In the genomic region with DNA sequence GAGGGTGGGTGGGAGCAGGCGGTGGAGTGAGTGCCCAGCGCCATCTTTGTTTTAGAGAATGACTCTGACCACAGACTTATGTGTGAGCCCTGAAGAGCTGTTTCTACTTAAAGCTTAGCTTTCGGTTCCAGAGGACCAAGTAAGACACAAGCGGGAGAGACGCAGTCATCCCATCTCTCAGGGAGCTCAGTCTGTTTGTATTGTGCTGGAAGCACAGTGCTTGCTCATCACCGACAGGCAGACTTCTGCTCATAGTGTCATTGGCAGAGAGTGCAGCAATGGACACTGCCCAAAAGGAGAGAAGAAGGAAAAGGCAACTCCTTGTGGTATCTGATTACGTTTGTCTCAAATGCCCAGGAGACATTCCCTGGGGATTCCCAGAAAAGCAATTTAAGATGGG, we compare ENCODE assay signal across 23 cellular contexts.
DNase-seq lines count a peak whose midpoint lies in the region; ATAC-seq and TF ChIP-seq lines count a peak whose summit lies in the region.
"Had no signal": no experiment of that assay in that cellular context is flagged by ENCODE, and none has a peak within 500 bp of the region (broad histone marks: within the 10 kb centered on the region; RNA-seq: fewer than 3 reads in every experiment).

No MANE protein-coding gene starts in this region.

- 66% methylated on average over 7 of the region's 7 CpGs for WGBS in smooth muscle cell (ENCODE audit: low lambda C conversion rate)

- H3K27ac ChIP-seq in CD4-positive, alpha-beta T cell (ENCODE audit: low read depth, low read length) = no peak overlapping the region
- H3K27ac ChIP-seq in PC-3 (ENCODE audit: low read length) = peak overlapping the region; percentile 99
- H3K27ac ChIP-seq in smooth muscle cell (ENCODE audit: low read depth) = peak overlapping the region; percentile 93
- H3K27ac ChIP-seq in OCI-LY7 (ENCODE audit: low read depth, low read length, poor library complexity, severe bottlenecking) = no peak overlapping the region
- H3K27ac ChIP-seq: C4-2B had no signal

- H3K4me2 ChIP-seq in PC-3 (ENCODE audit: low read length) (no peak overlapping the region), smooth muscle cell (peak overlapping the region; percentile 11), OCI-LY7 (ENCODE audit: low read length) (no peak overlapping the region)

- no peak for TF ChIP-seq CTCF in CD4-positive, alpha-beta T cell (IDR thresholded peaks at IDR 0.05)
- TF ChIP-seq CTCF in PC-3 (conservative IDR thresholded peaks at IDR 0.05; ENCODE audit: low read depth, low read length) = no peak
- TF ChIP-seq CTCF in foreskin fibroblast (IDR thresholded peaks at IDR 0.05; ENCODE audit: low read depth, low read length) = no peak
- no peak for TF ChIP-seq CTCF in smooth muscle cell (IDR thresholded peaks at IDR 0.05; ENCODE audit: borderline replicate concordance, insufficient read depth, poor library complexity, severe bottlenecking)
- TF ChIP-seq CTCF in OCI-LY7 (conservative IDR thresholded peaks at IDR 0.05; ENCODE audit: low read length) = no peak

- peaks cover 37% of the 10 kb centered on the region for H3K4me1 Mint-ChIP-seq in CD4-positive, alpha-beta T cell (ENCODE audit: low read depth)
- H3K4me1 Mint-ChIP-seq in activated CD4-positive, alpha-beta memory T cell treated with anti-CD3 and anti-CD28 coated beads for 36 hours (ENCODE audit: low read depth) = peaks cover 23% of the 10 kb centered on the region
- H3K4me1 Mint-ChIP-seq in naive thymus-derived CD8-positive, alpha-beta T cell = peaks cover 7 to 26% (median 17%) of the 10 kb centered on the region in 4 donors
- H3K4me1 Mint-ChIP-seq: activated B cell treated with CpG ODN at 0.5 μM for 24 hours; stimulated activated naive B cell treated with anti-CD40 and anti-IgM and Interleukin-4, amounts not matched to agents 10 μg/mL and 1 μg/mL and 100 μg/mL, for 72 hours had no signal

- H2AFZ ChIP-seq in PC-3 (ENCODE audit: low read length) = no peak overlapping the region
- H2AFZ ChIP-seq in smooth muscle cell (ENCODE audit: low read depth) = no peak overlapping the region
- H2AFZ ChIP-seq in OCI-LY7 (ENCODE audit: low read length) = no peak overlapping the region

- H3F3A ChIP-seq in PC-3 (ENCODE audit: low read length, unreplicated experiment) = peaks cover 8% of the 10 kb centered on the region
- peaks cover 16% of the 10 kb centered on the region for H3F3A ChIP-seq in smooth muscle cell (ENCODE audit: low read depth)

- H3K4me3 ChIP-seq in PC-3 (ENCODE audit: low read length) = no peak overlapping the region
- H3K4me3 ChIP-seq in foreskin fibroblast (ENCODE audit: low read depth in 1 of 2, low read length in 2 of 2) = no peak overlapping the region
- H3K4me3 ChIP-seq in smooth muscle cell = no peak overlapping the region
- no peak overlapping the region for H3K4me3 ChIP-seq in OCI-LY7 (ENCODE audit: low read depth, low read length, poor library complexity, severe bottlenecking)

- CTCF ChIA-PET in CD4-positive, alpha-beta T cell (lab: Charles Lee) = no interaction called here
- CTCF ChIA-PET in PC-3 (lab: Charles Lee) (no interaction called here), OCI-LY7 (lab: Charles Lee; ENCODE audit: unreplicated experiment) (no interaction called here)
- CTCF ChIA-PET in activated CD4-positive, alpha-beta memory T cell treated with anti-CD3 and anti-CD28 coated beads for 36 hours (lab: Charles Lee) = interaction anchor here (1.3 kb wide), 1 partner anchor 104 kb away, joined by 4 read pairs; no protein-coding TSS in a partner anchor

- DNase-seq in CD4-positive, alpha-beta T cell = no peak
- DNase-seq in PC-3 = no peak
- peak; percentile 66 to 72 for DNase-seq in foreskin fibroblast
- DNase-seq in smooth muscle cell (lab: John Stamatoyannopoulos, UW; ENCODE audit: unreplicated experiment) = no peak
- no peak for DNase-seq in activated CD4-positive, alpha-beta memory T cell treated with anti-CD3 and anti-CD28 coated beads for 36 hours
- no peak for DNase-seq in OCI-LY7 (ENCODE audit: low spot score)
- no peak for DNase-seq in naive thymus-derived CD8-positive, alpha-beta T cell
- no peak for DNase-seq in NAMALWA (ENCODE audit: low spot score)
- DNase-seq: activated B cell treated with CpG ODN at 0.5 μM for 24 hours; activated CD4-positive, alpha-beta T cell treated with anti-CD3 and anti-CD28 coated beads, Interleukin-2, amount 50 U/mL, for 4 hours; activated CD8-positive, alpha-beta memory T cell treated with anti-CD3 and anti-CD28 coated beads, Interleukin-2, amount 50 U/mL, for 48 hours; activated naive CD8-positive, alpha-beta T cell treated with anti-CD3 and anti-CD28 coated beads for 36 hours; effector CD4-positive, alpha-beta T cell; MM.1S; NCI-H146; NCI-H2171 treated with DMSO at 0.1 percent for 48 hours; NCI-H526; small intestine; stimulated activated naive B cell treated with anti-CD40 and anti-IgM and Interleukin-4, amounts not matched to agents 10 μg/mL and 1 μg/mL and 100 μg/mL, for 72 hours; T-helper 9 cell had no signal

- H3K36me3 ChIP-seq in PC-3 (ENCODE audit: low read depth, low read length) = no peaks in the 10 kb centered on the region; the same call in 1 of the 2 replicates
- H3K36me3 ChIP-seq in smooth muscle cell (ENCODE audit: low read depth) = no peaks in the 10 kb centered on the region
- H3K36me3 ChIP-seq in OCI-LY7 (ENCODE audit: insufficient read depth, low read length) = no peaks in the 10 kb centered on the region

- H3K79me2 ChIP-seq in PC-3 (ENCODE audit: low read length) (no peaks in the 10 kb centered on the region), smooth muscle cell (ENCODE audit: low read depth) (no peaks in the 10 kb centered on the region), OCI-LY7 (ENCODE audit: insufficient read depth, low read depth, low read length) (no peaks in the 10 kb centered on the region)

- no peaks in the 10 kb centered on the region for H3K27me3 ChIP-seq in CD4-positive, alpha-beta T cell (ENCODE audit: control insufficient read depth, insufficient read depth, low read length)
- H3K27me3 ChIP-seq in PC-3 (ENCODE audit: low read length) (no peaks in the 10 kb centered on the region), smooth muscle cell (ENCODE audit: low read depth) (no peaks in the 10 kb centered on the region)

- no peak overlapping the region for H3K4me3 Mint-ChIP-seq in CD4-positive, alpha-beta T cell
- no peak overlapping the region for H3K4me3 Mint-ChIP-seq in activated CD4-positive, alpha-beta memory T cell treated with anti-CD3 and anti-CD28 coated beads for 36 hours
- no peak overlapping the region for H3K4me3 Mint-ChIP-seq in naive thymus-derived CD8-positive, alpha-beta T cell
- H3K4me3 Mint-ChIP-seq: activated B cell treated with CpG ODN at 0.5 μM for 24 hours; activated naive CD8-positive, alpha-beta T cell treated with anti-CD3 and anti-CD28 coated beads for 36 hours; brain; natural killer cell treated with Interleukin-12 subunit alpha and Interleukin-12 subunit beta and Interleukin-15 and Interleukin-18, amount 100 ng/mL, for 72 hours; stimulated activated naive B cell treated with anti-CD40 and anti-IgM and Interleukin-4, amounts not matched to agents 10 μg/mL and 1 μg/mL and 100 μg/mL, for 72 hours had no signal

- H3K36me3 Mint-ChIP-seq in CD4-positive, alpha-beta T cell (ENCODE audit: low read depth) = no peaks in the 10 kb centered on the region
- H3K36me3 Mint-ChIP-seq in activated CD4-positive, alpha-beta memory T cell treated with anti-CD3 and anti-CD28 coated beads for 36 hours = no peaks in the 10 kb centered on the region
- no peaks in the 10 kb centered on the region for H3K36me3 Mint-ChIP-seq in naive thymus-derived CD8-positive, alpha-beta T cell
- H3K36me3 Mint-ChIP-seq: activated naive CD8-positive, alpha-beta T cell treated with anti-CD3 and anti-CD28 coated beads for 36 hours; brain; natural killer cell treated with Interleukin-12 subunit alpha and Interleukin-12 subunit beta and Interleukin-15 and Interleukin-18, amount 100 ng/mL, for 72 hours; stimulated activated naive B cell treated with anti-CD40 and anti-IgM and Interleukin-4, amounts not matched to agents 10 μg/mL and 1 μg/mL and 100 μg/mL, for 72 hours had no signal

- no peak for ATAC-seq in CD4-positive, alpha-beta T cell (ENCODE audit: poor library complexity)
- ATAC-seq in PC-3 = no peak
- ATAC-seq in naive thymus-derived CD8-positive, alpha-beta T cell = no peak
- ATAC-seq: stimulated activated naive B cell treated with anti-CD40 and anti-IgM and Interleukin-4, amounts not matched to agents 10 μg/mL and 1 μg/mL and 100 μg/mL, for 72 hours had no signal

- H4K20me1 ChIP-seq in PC-3 (ENCODE audit: low read length) (no peaks in the 10 kb centered on the region), smooth muscle cell (ENCODE audit: low read depth) (no peaks in the 10 kb centered on the region), OCI-LY7 (ENCODE audit: insufficient read depth, low read length) (no peaks in the 10 kb centered on the region)

- peak overlapping the region; percentile 48 for H3K27ac Mint-ChIP-seq in CD4-positive, alpha-beta T cell
- H3K27ac Mint-ChIP-seq in activated CD4-positive, alpha-beta memory T cell treated with anti-CD3 and anti-CD28 coated beads for 36 hours = no peak overlapping the region
- H3K27ac Mint-ChIP-seq in naive thymus-derived CD8-positive, alpha-beta T cell = peak overlapping the region in 1 of 10 donors; percentile 58
- H3K27ac Mint-ChIP-seq: activated B cell treated with CpG ODN at 0.5 μM for 24 hours; activated naive CD8-positive, alpha-beta T cell treated with anti-CD3 and anti-CD28 coated beads for 36 hours; brain; natural killer cell treated with Interleukin-12 subunit alpha and Interleukin-12 subunit beta and Interleukin-15 and Interleukin-18, amount 100 ng/mL, for 72 hours; stimulated activated naive B cell treated with anti-CD40 and anti-IgM and Interleukin-4, amounts not matched to agents 10 μg/mL and 1 μg/mL and 100 μg/mL, for 72 hours had no signal

- H3K9me3 Mint-ChIP-seq in CD4-positive, alpha-beta T cell = no peaks in the 10 kb centered on the region
- H3K9me3 Mint-ChIP-seq in activated CD4-positive, alpha-beta memory T cell treated with anti-CD3 and anti-CD28 coated beads for 36 hours = no peaks in the 10 kb centered on the region
- no peaks in the 10 kb centered on the region for H3K9me3 Mint-ChIP-seq in naive thymus-derived CD8-positive, alpha-beta T cell
- H3K9me3 Mint-ChIP-seq: activated naive CD8-positive, alpha-beta T cell treated with anti-CD3 and anti-CD28 coated beads for 36 hours; natural killer cell treated with Interleukin-12 subunit alpha and Interleukin-12 subunit beta and Interleukin-15 and Interleukin-18, amount 100 ng/mL, for 72 hours; stimulated activated naive B cell treated with anti-CD40 and anti-IgM and Interleukin-4, amounts not matched to agents 10 μg/mL and 1 μg/mL and 100 μg/mL, for 72 hours had no signal

- H3K27me3 Mint-ChIP-seq in CD4-positive, alpha-beta T cell = no peaks in the 10 kb centered on the region
- no peaks in the 10 kb centered on the region for H3K27me3 Mint-ChIP-seq in activated CD4-positive, alpha-beta memory T cell treated with anti-CD3 and anti-CD28 coated beads for 36 hours
- H3K27me3 Mint-ChIP-seq in naive thymus-derived CD8-positive, alpha-beta T cell = peaks cover 0 to 2% (median 0%) of the 10 kb centered on the region in 5 donors
- H3K27me3 Mint-ChIP-seq: activated B cell treated with CpG ODN at 0.5 μM for 24 hours; activated naive CD8-positive, alpha-beta T cell treated with anti-CD3 and anti-CD28 coated beads for 36 hours; brain had no signal

- H3K9me2 ChIP-seq in PC-3 (replicated peaks; ENCODE audit: low read length) (no peaks in the 10 kb centered on the region), OCI-LY7 (ENCODE audit: insufficient read depth, low read length) (no peaks in the 10 kb centered on the region)

- POLR2A ChIA-PET in CD4-positive, alpha-beta T cell (lab: Charles Lee) = interaction anchor here (1.0 to 1.3 kb wide), 2 partner anchors 16 to 28 kb away, joined by 3 to 4 read pairs; no protein-coding TSS in a partner anchor
- POLR2A ChIA-PET in PC-3 (lab: Charles Lee; ENCODE audit: unreplicated experiment) = no interaction called here
- POLR2A ChIA-PET in activated CD4-positive, alpha-beta memory T cell treated with anti-CD3 and anti-CD28 coated beads for 36 hours (lab: Charles Lee) = interaction anchor here (1.2 kb wide), 1 partner anchor 55 kb away, joined by 3 read pairs; no protein-coding TSS in a partner anchor
- POLR2A ChIA-PET in OCI-LY7 (lab: Charles Lee) = no interaction called here
- POLR2A ChIA-PET in naive thymus-derived CD8-positive, alpha-beta T cell (lab: Charles Lee) = no interaction called here

- H3K9me3 ChIP-seq in CD4-positive, alpha-beta T cell (ENCODE audit: control insufficient read depth, low read length) = no peaks in the 10 kb centered on the region
- no peaks in the 10 kb centered on the region; the same call in 1 of the 2 replicates for H3K9me3 ChIP-seq in PC-3 (ENCODE audit: low read length)
- no peaks in the 10 kb centered on the region for H3K9me3 ChIP-seq in smooth muscle cell (replicated peaks; ENCODE audit: low read depth)
- no peaks in the 10 kb centered on the region for H3K9me3 ChIP-seq in OCI-LY7 (ENCODE audit: low read length)

- BruUV-seq in PC-3 (replicated peaks; lab: Mats Ljungman, UMichigan) (no TSS peak), OCI-LY7 (replicated peaks; lab: Mats Ljungman, UMichigan) (no TSS peak)

- H3K4me1 ChIP-seq in PC-3 (ENCODE audit: insufficient read depth, low read length) = peaks cover 28% of the 10 kb centered on the region
- H3K4me1 ChIP-seq in smooth muscle cell (ENCODE audit: low read depth) = peaks cover 7% of the 10 kb centered on the region
- no peaks in the 10 kb centered on the region for H3K4me1 ChIP-seq in OCI-LY7 (ENCODE audit: insufficient read depth, low read length, poor library complexity, severe bottlenecking)

- H3K9ac ChIP-seq in PC-3 (ENCODE audit: low read length) (peak overlapping the region; percentile 63; the same call in 1 of the 2 replicates), smooth muscle cell (ENCODE audit: low read depth) (no peak overlapping the region)

- intact Hi-C loops in CD4-positive, alpha-beta T cell (cut with DNase I, micrococcal nuclease) = no loop called here
- intact Hi-C loops in PC-3 (cut with micrococcal nuclease) (loop anchor here (2.0 kb wide), 1 partner anchor 20 kb away; no protein-coding TSS in a partner anchor), OCI-LY7 (cut with micrococcal nuclease; ENCODE audit: unreplicated experiment) (no loop called here)
- intact Hi-C loops in activated CD4-positive, alpha-beta memory T cell treated with anti-CD3 and anti-CD28 coated beads for 36 hours (cut with micrococcal nuclease) = no loop called here

Comparison
In these comparisons a context has a peak if more than half of its experiments do, and no peak if none do; other contexts are left out.
1. DNase-seq: peak in foreskin fibroblast (2 of 2); none in CD4-positive, alpha-beta T cell (0 of 10), PC-3 (single experiment), smooth muscle cell (single experiment), activated CD4-positive, alpha-beta memory T cell treated with anti-CD3 and anti-CD28 coated beads for 36 hours (single experiment), OCI-LY7 (single experiment), naive thymus-derived CD8-positive, alpha-beta T cell (0 of 10) and NAMALWA (single experiment).
2. H3K27ac ChIP-seq: peak in PC-3 (single experiment) and smooth muscle cell (single experiment); none in CD4-positive, alpha-beta T cell (single experiment) and OCI-LY7 (single experiment).
3. POLR2A ChIA-PET loops: an anchor here in CD4-positive, alpha-beta T cell (1.0 to 1.3 kb wide) and activated CD4-positive, alpha-beta memory T cell treated with anti-CD3 and anti-CD28 coated beads for 36 hours (1.2 kb wide); none called in PC-3, OCI-LY7 and naive thymus-derived CD8-positive, alpha-beta T cell.